ENCODE assay signal across 8 cellular contexts in the genomic region with DNA sequence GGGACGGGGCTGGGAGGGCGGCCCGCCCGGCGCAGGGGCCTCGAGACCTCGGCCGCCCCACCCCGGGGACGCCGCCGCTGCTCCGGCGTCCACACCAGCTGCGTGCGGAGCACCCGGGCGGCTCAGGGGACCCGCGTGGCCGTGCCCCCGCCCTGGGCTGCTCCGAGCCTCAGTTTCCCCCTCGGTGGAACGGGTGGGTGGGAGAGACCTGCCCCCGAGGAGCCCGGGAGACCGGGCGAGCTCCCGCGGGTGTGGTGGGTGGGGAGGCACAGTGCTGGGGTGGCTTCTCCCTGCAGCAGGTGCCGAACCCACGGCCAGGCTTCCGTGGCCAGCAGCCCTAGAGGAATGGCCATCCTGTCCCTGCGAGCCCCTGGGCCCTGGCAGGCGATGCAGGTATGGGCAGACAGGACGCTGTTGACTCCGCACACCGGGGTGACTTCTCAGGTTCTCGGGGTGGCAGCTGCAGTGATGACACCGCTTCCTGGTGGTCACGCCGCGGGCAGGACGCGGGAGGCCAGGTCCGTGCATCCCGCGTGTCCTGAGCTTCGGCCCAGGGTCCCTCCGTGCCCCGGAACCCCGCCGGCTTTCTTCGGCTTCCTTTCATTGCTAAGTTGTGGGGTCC. TPM values are rescaled to one million over a fixed set of nuclear protein-coding genes. Genes with fewer than 3 reads are reported as not detected.
DNase-seq lines count a peak whose midpoint lies in the region; ATAC-seq and TF ChIP-seq lines count a peak whose summit lies in the region.

No MANE protein-coding gene starts in this region.

- intact Hi-C loops in sigmoid colon (cut with DNase I): no loop called here

- H3K4me3 ChIP-seq in GM12865 (ENCODE audit: low read depth, low read length) (peak overlapping the region; percentile 58), fibroblast of villous mesenchyme (ENCODE audit: low read depth, low read length) (peak overlapping the region; percentile 66), sigmoid colon (peak overlapping the region; percentile 45 to 70 (median 61))

- no peak for TF ChIP-seq EP300 in sigmoid colon (IDR thresholded peaks at IDR 0.05)

- H3K36me3 ChIP-seq in sigmoid colon: peaks cover 0 to 1% (median 0%) of the 10 kb centered on the region in 4 donors

- no peaks in the 10 kb centered on the region for H3K9me3 Mint-ChIP-seq in T-cell

- H3K9me3 ChIP-seq in sigmoid colon: no peaks in the 10 kb centered on the region

- H3K4me3 Mint-ChIP-seq in T-cell: peak overlapping the region; percentile 76 to 84 (median 80)

- TF ChIP-seq CTCF in GM12865 (IDR thresholded peaks at IDR 0.05; ENCODE audit: insufficient read depth, low read depth, low read length, missing control alignments) (no peak), fibroblast of villous mesenchyme (IDR thresholded peaks at IDR 0.05; ENCODE audit: insufficient read depth, low read depth, low read length) (no peak), sigmoid colon (IDR thresholded peaks at IDR 0.05) (no peak)

- H3K27ac Mint-ChIP-seq in T-cell: peak overlapping the region in 1 of 2 donors; percentile 11

- no peak for ATAC-seq in T-cell (replicated peaks in 1 of 4)
- ATAC-seq in GM19351 (IDR thresholded peaks at IDR 0.05; ENCODE audit: unreplicated experiment): no peak

- H3K27ac ChIP-seq in sigmoid colon: peak overlapping the region in 3 of 4 donors; percentile 55 to 69 (median 61)

- 22 to 29% methylated on average over 55 of the region's 55 CpGs for WGBS in sigmoid colon, 2 donors

- peaks cover 0 to 22% (median 18%) of the 10 kb centered on the region in 4 donors for H3K4me1 ChIP-seq in sigmoid colon

- CTCF ChIA-PET in T-cell (lab: Charles Lee): interaction anchor here (0.6 to 1.2 kb wide), 2 partner anchors 22 to 40 kb away, joined by 3 to 11 read pairs; no protein-coding TSS in a partner anchor

- H3K27me3 Mint-ChIP-seq in T-cell: peaks cover 16 to 20% of the 10 kb centered on the region in 2 donors

- peaks cover 10 to 28% (median 15%) of the 10 kb centered on the region in 3 donors for H3K4me1 Mint-ChIP-seq in T-cell

- POLR2A ChIA-PET in T-cell (lab: Charles Lee): no interaction called here

- no peak for TF ChIP-seq POLR2A in sigmoid colon (IDR thresholded peaks at IDR 0.05)

- H3K27me3 ChIP-seq in sigmoid colon: no peaks in the 10 kb centered on the region

- DNase-seq in GM12865 (ENCODE audit: low read depth) (no peak), T-cell (no peak), fibroblast of villous mesenchyme (ENCODE audit: low read depth) (no peak), sigmoid colon (no peak), middle frontal gyrus (ENCODE audit: extremely low spot score, low spot score) (no peak), NCI-H1436 treated with DMSO at 0.1 percent for 48 hours (lab: John Stamatoyannopoulos, UW) (no peak)
- no peak for DNase-seq in activated CD4-positive, alpha-beta T cell treated with anti-CD3 and anti-CD28 coated beads, Interleukin-2, amount 50 U/mL, for 1 hour

- H3K36me3 Mint-ChIP-seq in T-cell: no peaks in the 10 kb centered on the region

RNA-seq across cellular contexts. Expression of gene DEF8, which starts 0.7 kb away (rescaled TPM):
- total RNA-seq in T-cell: 10 to 100 TPM; 26.4 to 54.1 (median 49.2) TPM
- total RNA-seq in fibroblast of villous mesenchyme: 53.1 and 79.9 TPM in 2 replicates
- total RNA-seq in sigmoid colon: 100 to 1,000 TPM in 1 of 4 donors, 10 to 100 TPM in 3; 68.8 to 127 (median 86.6) TPM
- 10 to 100 TPM; 24.6 to 37.2 (median 30.5) TPM for polyA plus RNA-seq in sigmoid colon

RNA-seq across cellular contexts. Expression of gene TUBB3, which starts 26.1 kb away (rescaled TPM):
- total RNA-seq in T-cell (1 to 10 TPM in 1 of 5 donors, under 1 TPM in 4; 0.58 to 1.8 (median 0.93) TPM), fibroblast of villous mesenchyme (95.9 and 128 TPM in 2 replicates), sigmoid colon (10 to 100 TPM in 3 of 4 donors, 1 to 10 TPM in 1; 9.2 to 35.0 (median 27.8) TPM)
- polyA plus RNA-seq in sigmoid colon: 10 to 100 TPM in 1 of 3 donors, 1 to 10 TPM in 1, under 1 TPM in 1; 0.46 to 23.5 (median 1.8) TPM

RNA-seq across cellular contexts. Expression of gene MC1R, which starts 30.6 kb away (rescaled TPM):
- total RNA-seq in T-cell: 10 to 100 TPM; 11.7 to 13.7 (median 12.9) TPM
- 3.9 and 6.1 TPM in 2 replicates for total RNA-seq in fibroblast of villous mesenchyme
- total RNA-seq in sigmoid colon: 1 to 10 TPM; 2.1 to 8.0 (median 4.5) TPM
- polyA plus RNA-seq in sigmoid colon: 1 to 10 TPM in 1 of 3 donors, not detected in 2; 5.6 TPM
